1 cellular context compared by ENCODE assay signal in the genomic region with DNA sequence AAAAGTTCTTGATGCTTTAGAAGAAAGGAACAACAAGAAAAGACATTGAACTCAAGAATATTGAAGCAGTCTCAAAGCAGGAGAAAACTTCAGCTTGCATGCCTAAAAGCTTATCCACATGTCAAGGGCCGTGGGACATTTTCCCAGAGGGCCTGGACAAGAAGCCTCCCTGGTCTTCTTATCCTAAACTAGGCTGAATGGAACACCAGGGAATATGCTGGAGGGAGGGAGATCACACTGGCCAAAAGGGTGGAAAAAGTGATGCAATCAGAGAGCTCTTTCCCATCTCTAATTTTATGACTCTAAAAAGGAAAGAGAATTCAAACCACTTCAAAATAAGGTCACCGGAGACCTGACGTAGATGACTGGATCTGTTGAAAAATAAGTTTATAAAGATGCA.
TF ChIP-seq lines count a peak whose summit lies in the region.

No MANE protein-coding gene starts in this region.

TF ChIP-seq in H1, 55 proteins besides CTCF, POLR2A, EP300 and RAD21:
- TF ChIP-seq TCF12 (IDR thresholded peaks at IDR 0.05; ENCODE audit: low read depth, low read length) (no peak), MAFK (IDR thresholded peaks at IDR 0.05; ENCODE audit: low read depth, low read length) (no peak), JUND (IDR thresholded peaks at IDR 0.05; ENCODE audit: low read length) (peak; percentile 48; the same call in 1 of the 2 replicates), POU5F1 (IDR thresholded peaks at IDR 0.05; ENCODE audit: low read depth, low read length) (no peak), CEBPB (IDR thresholded peaks at IDR 0.05; ENCODE audit: low read depth, low read length) (peak; percentile 86; the same call in 1 of the 2 replicates)
